Comparison of ENCODE assay signal across 8 cellular contexts in the genomic region with DNA sequence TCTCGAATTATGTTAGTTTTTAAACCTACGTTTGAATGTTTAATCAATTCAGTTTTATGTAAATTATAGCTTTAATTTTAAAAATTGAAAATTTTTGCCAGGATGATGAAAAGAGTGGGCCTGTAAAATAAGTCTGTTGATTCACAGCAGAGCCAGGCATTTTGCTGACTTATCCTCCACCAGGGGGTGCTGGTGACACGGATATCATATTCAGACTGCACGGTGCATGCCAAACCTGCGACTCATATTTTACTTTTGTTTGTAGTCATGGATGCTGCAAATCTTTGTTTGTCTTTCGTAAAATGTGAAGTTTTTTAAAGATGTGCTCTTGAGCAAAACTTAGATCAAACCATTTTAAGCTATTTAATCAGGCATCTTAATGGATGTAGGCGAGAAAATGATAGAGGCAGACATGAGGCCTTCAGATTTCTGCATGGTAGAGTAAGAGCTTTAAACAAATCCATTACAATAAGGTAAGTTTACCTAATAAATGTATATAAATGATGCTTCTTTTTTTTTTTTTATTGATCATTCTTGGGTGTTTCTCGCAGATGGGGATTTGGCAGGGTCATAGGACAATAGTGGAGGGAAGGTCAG. TPM values are rescaled to one million over a fixed set of nuclear protein-coding genes. Genes with fewer than 3 reads are reported as not detected.
DNase-seq lines count a peak whose midpoint lies in the region; ATAC-seq and TF ChIP-seq lines count a peak whose summit lies in the region.

No MANE protein-coding gene starts in this region.

- no peak overlapping the region for H2AFZ ChIP-seq in neural cell (ENCODE audit: low read depth, low read length)

- no peaks in the 10 kb centered on the region for H3K79me2 ChIP-seq in neural cell (replicated peaks; ENCODE audit: insufficient read depth, low read length)

- H3K9me3 Mint-ChIP-seq in activated CD4-positive, alpha-beta T cell treated with anti-CD3 and anti-CD28 coated beads, Interleukin-2, amount 10 ng/mL, durations not matched to agents 24 days and 14 days: no peaks in the 10 kb centered on the region

- H3K4me1 ChIP-seq in aorta (ENCODE audit: control insufficient read depth in 1 of 2, insufficient read depth in 2 of 2, low read length in 2 of 2): no peaks in the 10 kb centered on the region

- intact Hi-C loops in activated CD4-positive, alpha-beta T cell treated with anti-CD3 and anti-CD28 coated beads, Interleukin-2, amount 10 ng/mL, durations not matched to agents 24 days and 14 days (cut with micrococcal nuclease): loop anchor here (2.0 kb wide), 1 partner anchor 184 kb away; no protein-coding TSS in a partner anchor
- intact Hi-C loops in aorta (cut with DNase I): no loop called here

- H3K27ac ChIP-seq in neural cell (ENCODE audit: low read length) (no peak overlapping the region), aorta (ENCODE audit: low read depth in 1 of 2, low read length in 2 of 2) (no peak overlapping the region)

- no peak overlapping the region for H3K9ac ChIP-seq in neural cell (ENCODE audit: low read length)

- TF ChIP-seq EP300 in neural cell (conservative IDR thresholded peaks at IDR 0.05; ENCODE audit: poor library complexity, severe bottlenecking): no peak

- no peak overlapping the region for H3K4me2 ChIP-seq in neural cell (ENCODE audit: low read length)

- no peaks in the 10 kb centered on the region for H4K20me1 ChIP-seq in neural cell (ENCODE audit: insufficient read depth)

- peak; percentile 76 for ATAC-seq in aorta (ENCODE audit: low FRiP score)

- 37 to 40% methylated on average over 8 of the region's 8 CpGs for WGBS in aorta, 2 donors

- TF ChIP-seq CTCF in AG04449 (IDR thresholded peaks at IDR 0.05; ENCODE audit: insufficient read depth, low read length, missing control alignments) (peak; percentile 78), neural cell (IDR thresholded peaks at IDR 0.05; ENCODE audit: poor library complexity, severe bottlenecking) (peak; percentile 48)

- H3K36me3 ChIP-seq in neural cell (ENCODE audit: insufficient read depth, low read length) (no peaks in the 10 kb centered on the region), aorta (ENCODE audit: control insufficient read depth in 1 of 2, insufficient read depth in 2 of 2, low read length in 1 of 2) (no peaks in the 10 kb centered on the region)

- POLR2A ChIA-PET in AG04449 (lab: Yijun Ruan, JAX): interaction anchor here (0.7 kb wide), 1 partner anchor 350 kb away, joined by 3 read pairs; no protein-coding TSS in a partner anchor
- POLR2A ChIA-PET in HEK293T (lab: Yijun Ruan, JAX): no interaction called here

- no peaks in the 10 kb centered on the region for H3K27me3 ChIP-seq in neural cell (ENCODE audit: insufficient read depth, low read depth, low read length)
- H3K27me3 ChIP-seq in aorta (ENCODE audit: control insufficient read depth in 1 of 2, insufficient read depth in 2 of 2, low read length in 1 of 2): no peaks in the 10 kb centered on the region

- H3K9me3 ChIP-seq in neural cell (ENCODE audit: low read length) (no peaks in the 10 kb centered on the region), aorta (ENCODE audit: control insufficient read depth, low read length) (no peaks in the 10 kb centered on the region)

- no peak overlapping the region for H3K4me3 Mint-ChIP-seq in activated CD4-positive, alpha-beta T cell treated with anti-CD3 and anti-CD28 coated beads, Interleukin-2, amount 10 ng/mL, durations not matched to agents 24 days and 14 days

- H3K27ac Mint-ChIP-seq in activated CD4-positive, alpha-beta T cell treated with anti-CD3 and anti-CD28 coated beads, Interleukin-2, amount 10 ng/mL, durations not matched to agents 24 days and 14 days: no peak overlapping the region

- H3K9me2 ChIP-seq in neural cell (ENCODE audit: insufficient read depth, low read length): no peaks in the 10 kb centered on the region

- no peaks in the 10 kb centered on the region for H3F3A ChIP-seq in neural cell (ENCODE audit: insufficient read depth, low read length, poor library complexity, severe bottlenecking)

- peak; percentile 54 for TF ChIP-seq RAD21 in neural cell (conservative IDR thresholded peaks at IDR 0.05)

- H3K4me3 ChIP-seq in AG04449 (ENCODE audit: low read depth, low read length) (no peak overlapping the region), neural cell (ENCODE audit: low read length) (no peak overlapping the region), aorta (ENCODE audit: low read length in 2 of 2) (no peak overlapping the region)

- H3K4me1 Mint-ChIP-seq in activated CD4-positive, alpha-beta T cell treated with anti-CD3 and anti-CD28 coated beads, Interleukin-2, amount 10 ng/mL, durations not matched to agents 24 days and 14 days: peaks cover 2% of the 10 kb centered on the region

- CTCF ChIA-PET in AG04449 (lab: Yijun Ruan, JAX) (interaction anchor here (0.6 to 3.6 kb wide), 37 partner anchors 8 to 469 kb away, joined by 3 to 23 read pairs (median 4); no protein-coding TSS in a partner anchor), HEK293T (lab: Yijun Ruan, JAX) (interaction anchor here (0.6 to 2.3 kb wide), 6 partner anchors 13 to 537 kb away, joined by 3 to 7 read pairs (median 4); no protein-coding TSS in a partner anchor)

- H3K36me3 Mint-ChIP-seq in activated CD4-positive, alpha-beta T cell treated with anti-CD3 and anti-CD28 coated beads, Interleukin-2, amount 10 ng/mL, durations not matched to agents 24 days and 14 days (ENCODE audit: low read depth): no peaks in the 10 kb centered on the region

- H3K27me3 Mint-ChIP-seq in activated CD4-positive, alpha-beta T cell treated with anti-CD3 and anti-CD28 coated beads, Interleukin-2, amount 10 ng/mL, durations not matched to agents 24 days and 14 days: no peaks in the 10 kb centered on the region

- DNase-seq in AG04449 (ENCODE audit: low read depth, low spot score): peak; percentile 62
- peak; percentile 40 for DNase-seq in GF-D8 (lab: John Stamatoyannopoulos, UW)
- DNase-seq in HEK293T (ENCODE audit: extremely low spot score): peak; percentile 55
- peak; percentile 76 for DNase-seq in M059J (ENCODE audit: low read depth)
- peak; percentile 86 for DNase-seq in activated CD4-positive, alpha-beta T cell treated with anti-CD3 and anti-CD28 coated beads, Interleukin-2, amount 10 ng/mL, durations not matched to agents 24 days and 14 days
- DNase-seq in fibroblast of gingiva (ENCODE audit: low read depth): peak; percentile 71
- peak; percentile 69 to 76 for DNase-seq in aorta

TF ChIP-seq in HEK293T, 16 proteins besides CTCF, POLR2A, EP300 and RAD21:
- TF ChIP-seq TARDBP (IDR thresholded peaks at IDR 0.05): no peak

TF ChIP-seq in neural cell, 6 proteins besides CTCF, POLR2A, EP300 and RAD21:
- peak; percentile 50 for TF ChIP-seq SMC3 (conservative IDR thresholded peaks at IDR 0.05; ENCODE audit: poor library complexity)
- TF ChIP-seq TAF1 (IDR thresholded peaks at IDR 0.05; ENCODE audit: low read depth): no peak
- TF ChIP-seq EZH2 (IDR thresholded peaks at IDR 0.05; ENCODE audit: borderline replicate concordance, insufficient read depth, low read length, poor library complexity, severe bottlenecking): no peak

RNA-seq across cellular contexts. Expression of a gene that starts 3.6 kb away (rescaled TPM):
- not detected in 2 replicates for total RNA-seq in M059J (2014; rRNA removed; shearing (Covaris generic))
- not detected in 2 replicates for total RNA-seq in activated CD4-positive, alpha-beta T cell treated with anti-CD3 and anti-CD28 coated beads, Interleukin-2, amount 10 ng/mL, durations not matched to agents 24 days and 14 days
- not detected in 2 replicates for polyA plus RNA-seq in neural cell
- polyA minus RNA-seq in neural cell: not detected in 2 replicates
- not detected for total RNA-seq in aorta
- polyA plus RNA-seq in aorta: not detected

RNA-seq across cellular contexts. Expression of a gene that starts 18.1 kb away (rescaled TPM):
- not detected in 2 replicates for total RNA-seq in M059J (2014; rRNA removed; shearing (Covaris generic))
- not detected in 2 replicates for total RNA-seq in activated CD4-positive, alpha-beta T cell treated with anti-CD3 and anti-CD28 coated beads, Interleukin-2, amount 10 ng/mL, durations not matched to agents 24 days and 14 days
- polyA plus RNA-seq in neural cell (not detected in 2 replicates), aorta (not detected)
- polyA minus RNA-seq in neural cell: not detected in 2 replicates
- not detected for total RNA-seq in aorta

RNA-seq across cellular contexts. Expression of a gene that starts 22.2 kb away (rescaled TPM):
- total RNA-seq in M059J (2014; rRNA removed; shearing (Covaris generic)): not detected in 2 replicates
- total RNA-seq in activated CD4-positive, alpha-beta T cell treated with anti-CD3 and anti-CD28 coated beads, Interleukin-2, amount 10 ng/mL, durations not matched to agents 24 days and 14 days: not detected in 2 replicates
- polyA plus RNA-seq in neural cell: not detected in 2 replicates
- not detected in 2 replicates for polyA minus RNA-seq in neural cell
- total RNA-seq in aorta: not detected
- polyA plus RNA-seq in aorta: not detected

RNA-seq across cellular contexts. Expression of a gene that starts 43.1 kb away (rescaled TPM):
- total RNA-seq in M059J (2014; rRNA removed; shearing (Covaris generic)): not detected in 2 replicates
- total RNA-seq in activated CD4-positive, alpha-beta T cell treated with anti-CD3 and anti-CD28 coated beads, Interleukin-2, amount 10 ng/mL, durations not matched to agents 24 days and 14 days: not detected in 2 replicates
- not detected in 2 replicates for polyA plus RNA-seq in neural cell
- polyA minus RNA-seq in neural cell: not detected in 2 replicates
- total RNA-seq in aorta: not detected
- not detected for polyA plus RNA-seq in aorta
